ENCODE assay signal across 21 cellular contexts in genomic region chr10:126204320-126204719, GRCh38.
DNase-seq lines count a peak whose midpoint lies in the region; ATAC-seq, FAIRE-seq and TF ChIP-seq lines count a peak whose summit lies in the region.
"Had no signal": no experiment of that assay in that cellular context is flagged by ENCODE, and none has a peak within 500 bp of the region (broad histone marks: within the 10 kb centered on the region; RNA-seq: fewer than 3 reads in every experiment).

No MANE protein-coding gene starts in this region.

- peak; percentile 87 for FAIRE-seq in H54 (lab: Jason Lieb, UNC)
- FAIRE-seq in HTR-8/SVneo (lab: Jason Lieb, UNC) = no peak
- FAIRE-seq in GM19239 (lab: Jason Lieb, UNC) = no peak
- FAIRE-seq: islet of Langerhans had no signal

- H3K27me3 ChIP-seq in foreskin keratinocyte = no peaks in the 10 kb centered on the region
- H3K27me3 ChIP-seq: SJCRH30, spleen, vagina had no signal

- ATAC-seq in foreskin keratinocyte (peak; percentile 99), HG02938 (IDR thresholded peaks at IDR 0.05; ENCODE audit: unreplicated experiment) (no peak)

- CTCF ChIA-PET in RWPE1 (lab: Yijun Ruan, JAX) = interaction anchor here (0.6 to 1.1 kb wide), 2 partner anchors 13 to 448 kb away, joined by 3 to 5 read pairs; no protein-coding TSS in a partner anchor

- TF ChIP-seq POLR2A in H54 (IDR thresholded peaks at IDR 0.05; ENCODE audit: low read depth, low read length) = no peak

- H3K4me1 ChIP-seq in foreskin keratinocyte = no peaks in the 10 kb centered on the region
- H3K4me1 ChIP-seq: SJCRH30, spleen had no signal

- POLR2A ChIA-PET in RWPE1 (lab: Yijun Ruan, JAX; ENCODE audit: low non-redundant PET) = no interaction called here

- DNase-seq in A172 (ENCODE audit: low spot score) (peak; percentile 86), H54 (ENCODE audit: insufficient read length, low spot score) (no peak), RWPE1 (ENCODE audit: low spot score) (peak; percentile 80), foreskin keratinocyte (peak; percentile 88 to 94), HTR-8/SVneo (ENCODE audit: insufficient read length, low spot score) (no peak), GM19239 (ENCODE audit: insufficient read length, low spot score) (no peak)
- DNase-seq in activated CD8-positive, alpha-beta memory T cell treated with anti-CD3 and anti-CD28 coated beads, Interleukin-2, amount 50 U/mL, for 4 hours = no peak
- DNase-seq: activated CD4-positive, alpha-beta T cell treated with anti-CD3 and anti-CD28 coated beads, Interleukin-2, amount 10 ng/mL, durations not matched to agents 24 days and 14 days; activated effector memory CD4-positive, alpha-beta T cell treated with anti-CD3 and anti-CD28 coated beads, Interleukin-2, amount 50 U/mL, for 16 hours; foreskin melanocyte; hypothalamus; Karpas-422; NCI-H1048; NCI-H2081; NCI-H524 treated with DMSO at 0.1 percent for 48 hours; SJCRH30; spleen; stimulated activated CD8-positive, alpha-beta memory T cell treated with anti-CD3 and anti-CD28 coated beads, Interleukin-4, amount 100 ng/mL, for 48 hours had no signal

- H3K27ac ChIP-seq in RWPE1 = no peak overlapping the region
- peak overlapping the region; percentile 61 for H3K27ac ChIP-seq in foreskin keratinocyte
- H3K27ac ChIP-seq: SJCRH30, spleen, vagina had no signal

- TF ChIP-seq CTCF in RWPE1 (conservative IDR thresholded peaks at IDR 0.05; ENCODE audit: low read depth) = no peak
- peak; percentile 48 for TF ChIP-seq CTCF in foreskin keratinocyte (conservative IDR thresholded peaks at IDR 0.05)

Comparison
In these comparisons a context has a peak if more than half of its experiments do, and no peak if none do; other contexts are left out.
1. DNase-seq: peak in A172 (single experiment), RWPE1 (single experiment) and foreskin keratinocyte (2 of 2); none in H54 (single experiment), activated CD8-positive, alpha-beta memory T cell treated with anti-CD3 and anti-CD28 coated beads, Interleukin-2, amount 50 U/mL, for 4 hours (single experiment), HTR-8/SVneo (single experiment) and GM19239 (single experiment).